13 cellular contexts compared by ENCODE assay signal in the genomic region with DNA sequence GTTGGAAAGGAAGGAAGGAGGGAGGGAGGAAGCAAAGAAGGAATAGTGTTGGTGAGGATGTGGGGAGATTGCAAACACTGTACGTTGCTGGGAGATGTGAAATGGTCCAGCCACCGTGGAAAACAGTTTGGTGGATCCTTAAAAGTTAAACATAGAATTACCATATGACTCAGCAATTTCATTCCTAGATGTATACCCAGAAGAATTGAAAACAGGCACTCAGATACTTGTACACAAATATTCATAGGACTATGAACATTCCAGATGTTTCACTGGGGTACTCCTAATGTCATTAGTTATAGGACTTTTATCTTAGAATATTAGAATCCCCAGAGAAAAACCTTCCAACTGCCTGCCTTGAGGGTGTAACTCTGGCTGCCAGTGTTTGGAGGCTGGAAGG.
"Had no signal": no experiment of that assay in that cellular context is flagged by ENCODE, and none has a peak within 500 bp of the region (broad histone marks: within the 10 kb centered on the region; RNA-seq: fewer than 3 reads in every experiment).

No MANE protein-coding gene starts in this region.

- H3K9me3 ChIP-seq: pancreas, thyroid gland had no signal

- ATAC-seq: activated naive CD4-positive, alpha-beta T cell treated with anti-CD3 and anti-CD28 coated beads, Interleukin-2, amount 50 U/mL, for 72 hours; pancreas had no signal

- H3K27me3 ChIP-seq: pancreas, thyroid gland had no signal

- H3K4me1 ChIP-seq: pancreas, thyroid gland had no signal

- H3K36me3 ChIP-seq: thyroid gland had no signal

- H3K27me3 Mint-ChIP-seq: activated CD4-positive, alpha-beta T cell treated with anti-CD3 and anti-CD28 coated beads, Interleukin-2, amount 10 ng/mL, durations not matched to agents 7 days and 5 days; naive B cell had no signal

- H3K9me3 Mint-ChIP-seq: activated naive CD4-positive, alpha-beta T cell treated with anti-CD3 and anti-CD28 coated beads, Interleukin-2, amount 50 U/mL, for 72 hours; naive B cell had no signal

- H3K4me3 ChIP-seq: lung, pancreas, thyroid gland had no signal

- H3K4me3 Mint-ChIP-seq: activated CD4-positive, alpha-beta T cell treated with anti-CD3 and anti-CD28 coated beads, Interleukin-2, amount 10 ng/mL, durations not matched to agents 7 days and 5 days had no signal

- H3K27ac ChIP-seq: pancreas, thyroid gland had no signal

- H3K27ac Mint-ChIP-seq: activated CD4-positive, alpha-beta T cell treated with anti-CD3 and anti-CD28 coated beads, Interleukin-2, amount 10 ng/mL, durations not matched to agents 7 days and 5 days had no signal

- DNase-seq: activated CD4-positive, alpha-beta T cell treated with anti-CD3 and anti-CD28 coated beads, Interleukin-2, amount 10 ng/mL, durations not matched to agents 7 days and 5 days; activated effector memory CD4-positive, alpha-beta T cell treated with Interleukin-2 at 50 U/mL for 16 hours; activated T-cell treated with anti-CD3 and anti-CD28 coated beads, Interleukin-2, amount 50 U/mL, for 1 hour; dermis blood vessel endothelial cell; hypothalamus; naive B cell; pancreas; retina; stimulated activated CD4-positive, alpha-beta T cell treated with anti-CD3 and anti-CD28 coated beads, Interleukin-15, amount 100 ng/mL, for 24 hours; stimulated activated CD4-positive, alpha-beta T cell treated with anti-CD3 and anti-CD28 coated beads, Interleukin-4, amount 100 ng/mL, for 24 hours; thyroid gland had no signal
